21 cellular contexts compared by ENCODE assay signal in genomic region chr6:131574133-131574532, GRCh38. TPM values are rescaled to one million over a fixed set of nuclear protein-coding genes. Genes with fewer than 3 reads are reported as not detected.
DNase-seq lines count a peak whose midpoint lies in the region; ATAC-seq and TF ChIP-seq lines count a peak whose summit lies in the region.
"Had no signal": no experiment of that assay in that cellular context is flagged by ENCODE, and none has a peak within 500 bp of the region (broad histone marks: within the 10 kb centered on the region; RNA-seq: fewer than 3 reads in every experiment).

No MANE protein-coding gene starts in this region.

- no peaks in the 10 kb centered on the region for H3K9me3 ChIP-seq in mucosa of descending colon
- H3K9me3 ChIP-seq: BE2C had no signal

- H3K36me3 ChIP-seq in mucosa of descending colon (ENCODE audit: low read depth): no peaks in the 10 kb centered on the region
- H3K36me3 ChIP-seq: BE2C had no signal

- H3K4me1 ChIP-seq in mucosa of descending colon (ENCODE audit: low read depth): no peaks in the 10 kb centered on the region
- H3K4me1 ChIP-seq: BE2C had no signal

- DNase-seq in NCI-H69 (lab: John Stamatoyannopoulos, UW) (peak; percentile 55), left kidney (ENCODE audit: low read depth, low spot score) (peak; percentile 11), mucosa of descending colon (no peak), amniotic stem cell (lab: John Stamatoyannopoulos, UW) (no peak), SW 1271 (lab: John Stamatoyannopoulos, UW) (no peak)
- DNase-seq: BE2C; DMS79; GOT3; HCEC 1CT; Karpas-422; NCI-H1694; NCI-H2171; NCI-H446; NCI-H526 treated with DMSO at 0.1 percent for 48 hours; NK-92 treated with Interleukin-12 subunit alpha and Interleukin-12 subunit beta, amount 100 ng/mL, for 24 hours had no signal

- no peak overlapping the region for H3K4me3 ChIP-seq in mucosa of descending colon

- no peak for TF ChIP-seq CTCF in mucosa of descending colon (IDR thresholded peaks at IDR 0.05)

- intact Hi-C loops in mucosa of descending colon (cut with DNase I, micrococcal nuclease): no loop called here

- peak; percentile 16 for ATAC-seq in mucosa of descending colon
- ATAC-seq in HG03354 (IDR thresholded peaks at IDR 0.05; ENCODE audit: poor library complexity, severe bottlenecking, unreplicated experiment): no peak
- no peak for ATAC-seq in GM18873 (IDR thresholded peaks at IDR 0.05; ENCODE audit: low FRiP score, unreplicated experiment)
- ATAC-seq: Panc1, SK-N-SH treated with all-trans-retinoic acid at 6 μM for 48 hours had no signal

RNA-seq across cellular contexts. Expression of gene ARG1, which starts 1.1 kb away (rescaled TPM):
- total RNA-seq in mucosa of descending colon: 1 to 10 TPM in 1 of 3 donors, not detected in 2; 1.1 TPM
- total RNA-seq: A673, MCF 10A had no signal

RNA-seq across cellular contexts. Expression of gene MED23, which starts 53.9 kb away (rescaled TPM):
- 10 to 100 TPM; 25.8 to 40.6 (median 28.2) TPM for total RNA-seq in mucosa of descending colon

Comparison
In these comparisons a context has a peak if more than half of its experiments do, and no peak if none do; other contexts are left out.
1. DNase-seq: peak in NCI-H69 (single experiment) and left kidney (single experiment); none in mucosa of descending colon (0 of 3), amniotic stem cell (single experiment) and SW 1271 (0 of 2).